8 cellular contexts compared by ENCODE assay signal in the genomic region with DNA sequence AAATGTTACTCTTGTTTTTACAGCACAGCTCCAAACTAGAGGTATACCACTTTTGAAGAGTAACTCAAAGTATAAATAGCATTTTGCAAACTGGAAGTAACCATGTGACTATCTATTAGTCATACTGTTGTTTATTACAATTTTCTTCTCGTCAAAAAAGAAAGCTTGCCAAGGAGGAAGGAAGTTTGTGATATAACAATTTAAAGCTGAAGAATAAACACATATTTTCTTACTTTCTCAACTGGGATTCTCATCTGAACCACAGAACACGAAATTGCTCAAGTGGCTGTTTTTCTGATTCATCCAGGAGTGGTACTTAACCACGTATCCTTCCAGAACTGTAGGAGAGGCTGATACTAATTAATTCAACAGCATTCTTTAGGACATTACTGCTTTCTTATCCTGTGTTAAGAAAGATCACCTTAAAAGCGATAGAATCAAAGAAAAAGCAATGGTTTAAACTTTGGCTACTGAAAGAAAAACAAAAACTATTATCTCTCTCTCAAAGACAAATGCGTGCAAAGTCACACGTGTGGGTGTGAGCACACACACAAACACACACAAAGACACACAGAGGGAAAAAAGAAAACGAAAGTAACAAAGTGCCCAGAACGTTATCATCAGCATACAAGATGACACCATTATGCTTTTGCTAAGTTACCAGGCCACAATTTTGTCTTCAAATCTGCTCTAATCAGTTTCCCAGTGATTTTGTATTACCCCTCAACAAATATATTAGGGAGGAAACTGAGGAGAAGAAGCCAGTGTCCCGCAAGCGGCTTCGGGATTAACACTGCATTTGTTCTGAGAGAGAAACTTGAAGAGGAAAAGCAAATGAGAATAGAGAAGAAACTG.
DNase-seq lines count a peak whose midpoint lies in the region; ATAC-seq, FAIRE-seq and TF ChIP-seq lines count a peak whose summit lies in the region.

Gene CLEC2B, minus strand, starts transcription at position 48 of the 855 bp plus-strand sequence.

- peak; percentile 44 for ATAC-seq in GM19452 (IDR thresholded peaks at IDR 0.05; ENCODE audit: unreplicated experiment)

- TF ChIP-seq CTCF in astrocyte of the cerebellum (IDR thresholded peaks at IDR 0.05; ENCODE audit: low read depth, low read length, missing control alignments): no peak

- in situ Hi-C loops in astrocyte of the cerebellum (cut with HindIII; ENCODE audit: low sequenced_read_pairs): no loop called here

- peak; percentile 69 to 82 for DNase-seq in AML-193 (lab: John Stamatoyannopoulos, UW)
- DNase-seq in NAMALWA (ENCODE audit: low spot score): peak; percentile 86
- DNase-seq in astrocyte of the cerebellum (ENCODE audit: low read depth): peak; percentile 34
- DNase-seq in stimulated activated CD4-positive, alpha-beta T cell treated with anti-CD3 and anti-CD28 coated beads, Interleukin-4, amount 100 ng/mL, for 1 hour: peak; percentile 18
- no peak for DNase-seq in HuH-7 (ENCODE audit: low spot score)
- no peak for DNase-seq in OCI-M2 (lab: John Stamatoyannopoulos, UW; ENCODE audit: unreplicated experiment)

- FAIRE-seq in islet of Langerhans (lab: Jason Lieb, UNC): peak; percentile 74

- H3K4me3 ChIP-seq in astrocyte of the cerebellum (ENCODE audit: low read depth, low read length): peak within 1 kb of the TSS; percentile 33

Comparison
In these comparisons a context has a peak if more than half of its experiments do, and no peak if none do; other contexts are left out.
1. DNase-seq: peak in AML-193 (2 of 2), NAMALWA (single experiment), astrocyte of the cerebellum (single experiment) and stimulated activated CD4-positive, alpha-beta T cell treated with anti-CD3 and anti-CD28 coated beads, Interleukin-4, amount 100 ng/mL, for 1 hour (single experiment); none in HuH-7 (single experiment) and OCI-M2 (single experiment).